10 cellular contexts compared by ENCODE assay signal in the genomic region with DNA sequence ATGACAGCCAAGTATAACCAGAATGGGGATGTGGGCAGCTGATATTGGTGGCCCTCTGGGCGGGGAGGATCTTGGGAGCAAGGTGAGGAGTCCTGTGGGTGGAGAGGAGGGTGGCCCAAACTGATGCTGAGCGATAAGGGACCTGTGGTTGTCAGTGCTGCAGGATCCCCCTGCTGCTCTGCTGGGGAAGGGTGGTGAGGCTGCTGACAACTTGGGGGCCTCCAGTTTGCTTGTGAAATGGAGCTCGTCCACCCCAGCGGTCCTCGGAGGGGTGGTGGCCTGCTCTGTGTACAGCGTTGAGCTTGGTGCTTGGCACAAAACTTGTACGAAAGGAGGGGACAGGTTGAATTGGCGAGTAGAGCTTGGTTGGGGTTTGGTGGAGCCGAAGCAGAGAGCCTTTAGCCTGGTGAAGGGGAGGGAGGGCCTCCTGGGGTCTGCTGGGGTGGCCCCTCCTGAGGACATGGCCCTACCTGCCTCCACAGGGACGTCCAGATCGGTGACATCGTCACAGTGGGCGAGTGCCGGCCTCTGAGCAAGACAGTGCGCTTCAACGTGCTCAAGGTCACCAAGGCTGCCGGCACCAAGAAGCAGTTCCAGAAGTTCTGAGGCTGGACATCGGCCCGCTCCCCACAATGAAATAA. TPM values are rescaled to one million over a fixed set of nuclear protein-coding genes. Genes with fewer than 3 reads are reported as not detected.
A peak's percentile ranks its signal among the peaks of the same experiment; 100 is the strongest.
DNase-seq lines count a peak whose midpoint lies in the region; TF ChIP-seq lines count a peak whose summit lies in the region.
"Had no signal": no experiment of that assay in that cellular context is flagged by ENCODE, and none has a peak within 500 bp of the region (broad histone marks: within the 10 kb centered on the region; RNA-seq: fewer than 3 reads in every experiment).

No MANE protein-coding gene starts in this region.

- H3K4me3 Mint-ChIP-seq in glutamatergic neuron (ENCODE audit: unreplicated experiment): peak overlapping the region; percentile 55

- POLR2A ChIA-PET in GM10248 (lab: Yijun Ruan, JAX): interaction anchor here (1.4 kb wide), 1 partner anchor 177 kb away, joined by 4 read pairs; no protein-coding TSS in a partner anchor

- peaks cover 19% of the 10 kb centered on the region for H3K4me1 Mint-ChIP-seq in glutamatergic neuron (ENCODE audit: low read depth, unreplicated experiment)

- peaks cover 8% of the 10 kb centered on the region for H3K27me3 Mint-ChIP-seq in glutamatergic neuron (ENCODE audit: unreplicated experiment)

- CTCF ChIA-PET in GM10248 (lab: Yijun Ruan, JAX): interaction anchor here (1.1 to 1.3 kb wide), 3 partner anchors 47 to 180 kb away, joined by 3 to 4 read pairs (median 4); no protein-coding TSS in a partner anchor

- DNase-seq in activated CD8-positive, alpha-beta memory T cell treated with anti-CD3 and anti-CD28 coated beads for 24 hours: peak; percentile 74
- DNase-seq in activated CD8-positive, alpha-beta memory T cell treated with anti-CD3 and anti-CD28 coated beads, Interleukin-2, amount 50 U/mL, for 4 hours: no peak
- DNase-seq in activated CD8-positive, alpha-beta memory T cell treated with anti-CD3 and anti-CD28 coated beads, Interleukin-2, amount 50 U/mL, for 48 hours: peak; percentile 75
- DNase-seq in glutamatergic neuron (no peak), NCI-H187 (lab: John Stamatoyannopoulos, UW) (no peak), SIG-M5 treated with dmso at 0.1 percent for 504 hours (lab: John Stamatoyannopoulos, UW; ENCODE audit: unreplicated experiment) (no peak), GM10248 (ENCODE audit: extremely low spot score) (no peak)
- DNase-seq: activated CD4-positive, CD25-positive, alpha-beta regulatory T cell treated with anti-CD3 and anti-CD28 coated beads, Interleukin-2, amount 50 U/mL, for 72 hours; KG1 had no signal

- TF ChIP-seq CTCF in glutamatergic neuron (IDR thresholded peaks at IDR 0.05; ENCODE audit: partially characterized antibody, unreplicated experiment) (no peak), GM10248 (IDR thresholded peaks at IDR 0.05; ENCODE audit: control extremely low read depth, extremely low read depth, low read depth, missing control alignments) (no peak)

- peak overlapping the region; percentile 61 for H3K27ac ChIP-seq in temporal lobe (ENCODE audit: low read depth, low read length)

- peak overlapping the region; percentile 72 for H3K27ac Mint-ChIP-seq in glutamatergic neuron (ENCODE audit: unreplicated experiment)

- H3K36me3 Mint-ChIP-seq in glutamatergic neuron (ENCODE audit: unreplicated experiment): no peaks in the 10 kb centered on the region

- H3K9me3 Mint-ChIP-seq in glutamatergic neuron (ENCODE audit: unreplicated experiment): peaks cover 13% of the 10 kb centered on the region

RNA-seq across cellular contexts. Expression of a gene that starts 2.9 kb away (rescaled TPM):
- 1,862 TPM for total RNA-seq in glutamatergic neuron (ENCODE audit: unreplicated experiment)
- 4,583 TPM for total RNA-seq in temporal lobe

RNA-seq across cellular contexts. Expression of a gene that starts 11.7 kb away (rescaled TPM):
- total RNA-seq in glutamatergic neuron (ENCODE audit: unreplicated experiment) (1,648 TPM), temporal lobe (1,467 TPM)

RNA-seq across cellular contexts. Expression of a gene that starts 13.3 kb away (rescaled TPM):
- total RNA-seq in glutamatergic neuron (ENCODE audit: unreplicated experiment) (8.9 TPM), temporal lobe (16.2 TPM)

RNA-seq across cellular contexts. Expression of a gene that starts 25.1 kb away (rescaled TPM):
- 13.1 TPM for total RNA-seq in glutamatergic neuron (ENCODE audit: unreplicated experiment)
- total RNA-seq in temporal lobe: 0.25 TPM

RNA-seq across cellular contexts. Expression of a gene that starts 28.7 kb away (rescaled TPM):
- total RNA-seq in glutamatergic neuron (ENCODE audit: unreplicated experiment) (2.5 TPM), temporal lobe (2.5 TPM)

Comparison
In these comparisons a context has a peak if more than half of its experiments do, and no peak if none do; other contexts are left out.
1. DNase-seq: peak in activated CD8-positive, alpha-beta memory T cell treated with anti-CD3 and anti-CD28 coated beads for 24 hours (single experiment) and activated CD8-positive, alpha-beta memory T cell treated with anti-CD3 and anti-CD28 coated beads, Interleukin-2, amount 50 U/mL, for 48 hours (single experiment); none in activated CD8-positive, alpha-beta memory T cell treated with anti-CD3 and anti-CD28 coated beads, Interleukin-2, amount 50 U/mL, for 4 hours (single experiment), glutamatergic neuron (single experiment), NCI-H187 (0 of 2), SIG-M5 treated with dmso at 0.1 percent for 504 hours (single experiment) and GM10248 (single experiment).